ENCODE assay signal across 1 cellular context in the genomic region with DNA sequence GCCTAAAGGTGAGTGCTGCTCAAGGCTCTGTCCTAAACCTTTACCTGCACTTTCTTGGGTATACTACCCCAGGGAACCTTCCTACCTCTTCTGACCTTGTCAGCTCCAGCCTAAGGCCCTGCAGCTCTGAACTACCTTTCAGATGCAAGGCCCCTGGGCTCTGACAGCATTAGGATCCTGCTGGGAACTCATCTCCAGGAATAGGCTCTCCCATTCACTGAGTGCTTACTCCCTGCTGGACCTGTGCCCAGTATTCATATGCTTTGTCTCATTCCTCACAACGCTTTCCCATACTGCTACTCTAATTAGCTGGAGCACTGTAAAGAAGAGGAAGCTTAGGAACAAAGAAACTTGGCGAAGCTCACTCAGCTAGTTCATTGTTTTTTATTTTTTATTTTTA.
TF ChIP-seq lines count a peak whose summit lies in the region.

No MANE protein-coding gene starts in this region.

TF ChIP-seq in HepG2, 621 proteins besides CTCF, POLR2A, EP300 and RAD21:
- TF ChIP-seq, protein P1, sequence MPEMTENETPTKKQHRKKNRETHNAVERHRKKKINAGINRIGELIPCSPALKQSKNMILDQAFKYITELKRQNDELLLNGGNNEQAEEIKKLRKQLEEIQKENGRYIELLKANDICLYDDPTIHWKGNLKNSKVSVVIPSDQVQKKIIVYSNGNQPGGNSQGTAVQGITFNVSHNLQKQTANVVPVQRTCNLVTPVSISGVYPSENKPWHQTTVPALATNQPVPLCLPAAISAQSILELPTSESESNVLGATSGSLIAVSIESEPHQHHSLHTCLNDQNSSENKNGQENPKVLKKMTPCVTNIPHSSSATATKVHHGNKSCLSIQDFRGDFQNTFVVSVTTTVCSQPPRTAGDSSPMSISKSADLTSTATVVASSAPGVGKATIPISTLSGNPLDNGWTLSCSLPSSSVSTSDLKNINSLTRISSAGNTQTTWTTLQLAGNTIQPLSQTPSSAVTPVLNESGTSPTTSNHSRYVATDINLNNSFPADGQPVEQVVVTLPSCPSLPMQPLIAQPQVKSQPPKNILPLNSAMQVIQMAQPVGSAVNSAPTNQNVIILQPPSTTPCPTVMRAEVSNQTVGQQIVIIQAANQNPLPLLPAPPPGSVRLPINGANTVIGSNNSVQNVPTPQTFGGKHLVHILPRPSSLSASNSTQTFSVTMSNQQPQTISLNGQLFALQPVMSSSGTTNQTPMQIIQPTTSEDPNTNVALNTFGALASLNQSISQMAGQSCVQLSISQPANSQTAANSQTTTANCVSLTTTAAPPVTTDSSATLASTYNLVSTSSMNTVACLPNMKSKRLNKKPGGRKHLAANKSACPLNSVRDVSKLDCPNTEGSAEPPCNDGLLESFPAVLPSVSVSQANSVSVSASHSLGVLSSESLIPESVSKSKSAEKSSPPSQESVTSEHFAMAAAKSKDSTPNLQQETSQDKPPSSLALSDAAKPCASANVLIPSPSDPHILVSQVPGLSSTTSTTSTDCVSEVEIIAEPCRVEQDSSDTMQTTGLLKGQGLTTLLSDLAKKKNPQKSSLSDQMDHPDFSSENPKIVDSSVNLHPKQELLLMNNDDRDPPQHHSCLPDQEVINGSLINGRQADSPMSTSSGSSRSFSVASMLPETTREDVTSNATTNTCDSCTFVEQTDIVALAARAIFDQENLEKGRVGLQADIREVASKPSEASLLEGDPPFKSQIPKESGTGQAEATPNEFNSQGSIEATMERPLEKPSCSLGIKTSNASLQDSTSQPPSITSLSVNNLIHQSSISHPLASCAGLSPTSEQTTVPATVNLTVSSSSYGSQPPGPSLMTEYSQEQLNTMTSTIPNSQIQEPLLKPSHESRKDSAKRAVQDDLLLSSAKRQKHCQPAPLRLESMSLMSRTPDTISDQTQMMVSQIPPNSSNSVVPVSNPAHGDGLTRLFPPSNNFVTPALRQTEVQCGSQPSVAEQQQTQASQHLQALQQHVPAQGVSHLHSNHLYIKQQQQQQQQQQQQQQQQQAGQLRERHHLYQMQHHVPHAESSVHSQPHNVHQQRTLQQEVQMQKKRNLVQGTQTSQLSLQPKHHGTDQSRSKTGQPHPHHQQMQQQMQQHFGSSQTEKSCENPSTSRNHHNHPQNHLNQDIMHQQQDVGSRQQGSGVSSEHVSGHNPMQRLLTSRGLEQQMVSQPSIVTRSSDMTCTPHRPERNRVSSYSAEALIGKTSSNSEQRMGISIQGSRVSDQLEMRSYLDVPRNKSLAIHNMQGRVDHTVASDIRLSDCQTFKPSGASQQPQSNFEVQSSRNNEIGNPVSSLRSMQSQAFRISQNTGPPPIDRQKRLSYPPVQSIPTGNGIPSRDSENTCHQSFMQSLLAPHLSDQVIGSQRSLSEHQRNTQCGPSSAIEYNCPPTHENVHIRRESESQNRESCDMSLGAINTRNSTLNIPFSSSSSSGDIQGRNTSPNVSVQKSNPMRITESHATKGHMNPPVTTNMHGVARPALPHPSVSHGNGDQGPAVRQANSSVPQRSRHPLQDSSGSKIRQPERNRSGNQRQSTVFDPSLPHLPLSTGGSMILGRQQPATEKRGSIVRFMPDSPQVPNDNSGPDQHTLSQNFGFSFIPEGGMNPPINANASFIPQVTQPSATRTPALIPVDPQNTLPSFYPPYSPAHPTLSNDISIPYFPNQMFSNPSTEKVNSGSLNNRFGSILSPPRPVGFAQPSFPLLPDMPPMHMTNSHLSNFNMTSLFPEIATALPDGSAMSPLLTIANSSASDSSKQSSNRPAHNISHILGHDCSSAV (CRISPR knock-in tag; IDR thresholded peaks at IDR 0.05; ENCODE audit: borderline replicate concordance) = no peak
- TF ChIP-seq ZNF17 (CRISPR knock-in tag; IDR thresholded peaks at IDR 0.05) (no peak), MAFG (CRISPR knock-in tag; IDR thresholded peaks at IDR 0.05) (no peak), MIER3 (CRISPR knock-in tag; IDR thresholded peaks at IDR 0.05; ENCODE audit: borderline replicate concordance) (no peak), ZZZ3 (CRISPR knock-in tag; IDR thresholded peaks at IDR 0.05; ENCODE audit: borderline replicate concordance) (no peak), STAT5B (CRISPR knock-in tag; IDR thresholded peaks at IDR 0.05) (no peak), SIN3A (IDR thresholded peaks at IDR 0.05; ENCODE audit: borderline replicate concordance, low read depth, low read length) (no peak)
- TF ChIP-seq, protein P2, sequence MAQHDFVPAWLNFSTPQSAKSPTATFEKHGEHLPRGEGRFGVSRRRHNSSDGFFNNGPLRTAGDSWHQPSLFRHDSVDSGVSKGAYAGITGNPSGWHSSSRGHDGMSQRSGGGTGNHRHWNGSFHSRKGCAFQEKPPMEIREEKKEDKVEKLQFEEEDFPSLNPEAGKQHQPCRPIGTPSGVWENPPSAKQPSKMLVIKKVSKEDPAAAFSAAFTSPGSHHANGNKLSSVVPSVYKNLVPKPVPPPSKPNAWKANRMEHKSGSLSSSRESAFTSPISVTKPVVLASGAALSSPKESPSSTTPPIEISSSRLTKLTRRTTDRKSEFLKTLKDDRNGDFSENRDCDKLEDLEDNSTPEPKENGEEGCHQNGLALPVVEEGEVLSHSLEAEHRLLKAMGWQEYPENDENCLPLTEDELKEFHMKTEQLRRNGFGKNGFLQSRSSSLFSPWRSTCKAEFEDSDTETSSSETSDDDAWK (CRISPR knock-in tag; IDR thresholded peaks at IDR 0.05) = no peak
- TF ChIP-seq, protein P3, sequence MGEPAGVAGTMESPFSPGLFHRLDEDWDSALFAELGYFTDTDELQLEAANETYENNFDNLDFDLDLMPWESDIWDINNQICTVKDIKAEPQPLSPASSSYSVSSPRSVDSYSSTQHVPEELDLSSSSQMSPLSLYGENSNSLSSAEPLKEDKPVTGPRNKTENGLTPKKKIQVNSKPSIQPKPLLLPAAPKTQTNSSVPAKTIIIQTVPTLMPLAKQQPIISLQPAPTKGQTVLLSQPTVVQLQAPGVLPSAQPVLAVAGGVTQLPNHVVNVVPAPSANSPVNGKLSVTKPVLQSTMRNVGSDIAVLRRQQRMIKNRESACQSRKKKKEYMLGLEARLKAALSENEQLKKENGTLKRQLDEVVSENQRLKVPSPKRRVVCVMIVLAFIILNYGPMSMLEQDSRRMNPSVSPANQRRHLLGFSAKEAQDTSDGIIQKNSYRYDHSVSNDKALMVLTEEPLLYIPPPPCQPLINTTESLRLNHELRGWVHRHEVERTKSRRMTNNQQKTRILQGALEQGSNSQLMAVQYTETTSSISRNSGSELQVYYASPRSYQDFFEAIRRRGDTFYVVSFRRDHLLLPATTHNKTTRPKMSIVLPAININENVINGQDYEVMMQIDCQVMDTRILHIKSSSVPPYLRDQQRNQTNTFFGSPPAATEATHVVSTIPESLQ (CRISPR knock-in tag; conservative IDR thresholded peaks at IDR 0.05) = no peak
